Comparison of ENCODE assay signal across 14 cellular contexts in the genomic region with DNA sequence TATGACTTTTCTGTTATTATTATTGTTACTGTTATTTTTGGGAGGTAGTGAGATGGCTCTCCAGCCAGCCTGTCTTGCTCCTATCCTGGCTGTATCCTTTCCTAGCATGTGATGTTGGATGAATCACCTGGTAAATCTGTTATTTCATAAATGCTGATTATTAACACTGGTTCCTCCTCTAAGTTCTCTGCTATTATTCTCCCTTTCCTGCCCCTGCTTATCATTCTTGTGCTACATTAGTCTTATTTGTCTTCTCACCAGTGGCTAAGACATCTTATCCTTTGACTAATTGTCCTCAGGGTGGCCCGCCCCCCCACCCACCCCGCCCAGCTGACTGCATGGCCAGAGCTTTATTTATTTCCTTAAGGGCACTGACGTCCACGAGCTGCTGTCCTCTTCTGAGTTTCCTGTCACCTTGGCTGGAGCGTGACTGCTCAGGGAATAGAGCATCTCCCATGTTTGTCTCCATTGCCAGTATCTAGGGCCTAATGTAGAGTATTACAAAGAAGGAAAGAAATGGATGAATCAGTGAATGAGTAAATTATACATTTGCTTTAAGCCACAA.
DNase-seq lines count a peak whose midpoint lies in the region; ATAC-seq and TF ChIP-seq lines count a peak whose summit lies in the region.
"Had no signal": no experiment of that assay in that cellular context is flagged by ENCODE, and none has a peak within 500 bp of the region (broad histone marks: within the 10 kb centered on the region; RNA-seq: fewer than 3 reads in every experiment).

No MANE protein-coding gene starts in this region.

- ATAC-seq in Panc1 = peak; percentile 42

- in situ Hi-C loops in Panc1 (cut with HindIII; ENCODE audit: low pct_unique_long_range_greater_than_20kb, low sequenced_read_pairs) = no loop called here

- no peaks in the 10 kb centered on the region for H3K27me3 Mint-ChIP-seq in activated CD4-positive, alpha-beta memory T cell treated with anti-CD3 and anti-CD28 coated beads for 36 hours
- H3K27me3 Mint-ChIP-seq in activated CD4-positive, alpha-beta memory T cell treated with anti-CD3 and anti-CD28 coated beads, Interleukin-2, amount 10 ng/mL, durations not matched to agents 7 days and 5 days = no peaks in the 10 kb centered on the region
- H3K27me3 Mint-ChIP-seq in osteocyte (ENCODE audit: unreplicated experiment) (no peaks in the 10 kb centered on the region), mesothelial cell of epicardium (ENCODE audit: low read depth) (no peaks in the 10 kb centered on the region)

- no peaks in the 10 kb centered on the region for H3K9me3 ChIP-seq in Panc1 (ENCODE audit: control insufficient read depth, insufficient read depth, low read depth, low read length)
- H3K9me3 ChIP-seq: ascending aorta had no signal

- H3K36me3 Mint-ChIP-seq in activated CD4-positive, alpha-beta memory T cell treated with anti-CD3 and anti-CD28 coated beads for 36 hours = no peaks in the 10 kb centered on the region
- H3K36me3 Mint-ChIP-seq in activated CD4-positive, alpha-beta memory T cell treated with anti-CD3 and anti-CD28 coated beads, Interleukin-2, amount 10 ng/mL, durations not matched to agents 7 days and 5 days (ENCODE audit: low read depth) = no peaks in the 10 kb centered on the region
- no peaks in the 10 kb centered on the region for H3K36me3 Mint-ChIP-seq in osteocyte (ENCODE audit: unreplicated experiment)
- H3K36me3 Mint-ChIP-seq in mesothelial cell of epicardium = no peaks in the 10 kb centered on the region

- no peak for DNase-seq in activated CD4-positive, alpha-beta memory T cell treated with anti-CD3 and anti-CD28 coated beads for 36 hours
- DNase-seq in activated CD4-positive, alpha-beta memory T cell treated with anti-CD3 and anti-CD28 coated beads, Interleukin-2, amount 10 ng/mL, durations not matched to agents 7 days and 5 days = no peak
- DNase-seq in Panc1 (ENCODE audit: low read depth, low spot score) = no peak
- DNase-seq in epithelial cell of esophagus (ENCODE audit: low read depth) = peak; percentile 81
- no peak for DNase-seq in osteocyte (ENCODE audit: extremely low spot score, unreplicated experiment)
- DNase-seq in NCI-H1694 (lab: John Stamatoyannopoulos, UW) = no peak
- DNase-seq in mesothelial cell of epicardium (ENCODE audit: low spot score in 2 of 2, unreplicated experiment in 2 of 2) = no peak
- no peak for DNase-seq in NCI-H2029 treated with DMSO at 0.1 percent for 48 hours (lab: John Stamatoyannopoulos, UW)
- DNase-seq: erythroblast; kidney; NCI-H187 treated with DMSO at 0.1 percent for 48 hours; occipital lobe; stimulated activated CD4-positive, alpha-beta T cell treated with anti-CD3 and anti-CD28 coated beads, Interleukin-2, amount 100 ng/mL, for 24 hours had no signal

- peaks cover 60% of the 10 kb centered on the region for H3K4me1 Mint-ChIP-seq in activated CD4-positive, alpha-beta memory T cell treated with anti-CD3 and anti-CD28 coated beads for 36 hours (ENCODE audit: low read depth)
- peaks cover 42% of the 10 kb centered on the region for H3K4me1 Mint-ChIP-seq in activated CD4-positive, alpha-beta memory T cell treated with anti-CD3 and anti-CD28 coated beads, Interleukin-2, amount 10 ng/mL, durations not matched to agents 7 days and 5 days
- H3K4me1 Mint-ChIP-seq in osteocyte (ENCODE audit: unreplicated experiment) (peaks cover 62% of the 10 kb centered on the region), mesothelial cell of epicardium (peaks cover 30% of the 10 kb centered on the region)

- POLR2A ChIA-PET in activated CD4-positive, alpha-beta memory T cell treated with anti-CD3 and anti-CD28 coated beads for 36 hours (lab: Charles Lee) = interaction anchor here (2.1 kb wide), 1 partner anchor 110 kb away, joined by 5 read pairs; the partner anchor contains the start of gene KLF6
- POLR2A ChIA-PET in activated CD4-positive, alpha-beta memory T cell treated with anti-CD3 and anti-CD28 coated beads, Interleukin-2, amount 10 ng/mL, durations not matched to agents 7 days and 5 days (lab: Charles Lee) = interaction anchor here (2.0 to 3.3 kb wide), 3 partner anchors 19 to 110 kb away, joined by 4 to 22 read pairs (median 6); partner anchors contain the start of gene KLF6
- POLR2A ChIA-PET in Panc1 (lab: Charles Lee) = interaction anchor here (0.6 kb wide), 2 partner anchors 52 to 110 kb away, joined by 3 to 17 read pairs; no protein-coding TSS in a partner anchor

- H3K9me3 Mint-ChIP-seq in activated CD4-positive, alpha-beta memory T cell treated with anti-CD3 and anti-CD28 coated beads for 36 hours = no peaks in the 10 kb centered on the region
- no peaks in the 10 kb centered on the region for H3K9me3 Mint-ChIP-seq in activated CD4-positive, alpha-beta memory T cell treated with anti-CD3 and anti-CD28 coated beads, Interleukin-2, amount 10 ng/mL, durations not matched to agents 7 days and 5 days
- H3K9me3 Mint-ChIP-seq in osteocyte (ENCODE audit: unreplicated experiment) = no peaks in the 10 kb centered on the region
- no peaks in the 10 kb centered on the region for H3K9me3 Mint-ChIP-seq in mesothelial cell of epicardium

- H3K27ac Mint-ChIP-seq in activated CD4-positive, alpha-beta memory T cell treated with anti-CD3 and anti-CD28 coated beads for 36 hours = peak overlapping the region; percentile 59
- H3K27ac Mint-ChIP-seq in activated CD4-positive, alpha-beta memory T cell treated with anti-CD3 and anti-CD28 coated beads, Interleukin-2, amount 10 ng/mL, durations not matched to agents 7 days and 5 days = no peak overlapping the region
- H3K27ac Mint-ChIP-seq in osteocyte (ENCODE audit: unreplicated experiment) (peak overlapping the region; percentile 86), mesothelial cell of epicardium (no peak overlapping the region)

- no TSS peak for BruUV-seq in Panc1 (replicated peaks; lab: Mats Ljungman, UMichigan)

- intact Hi-C loops in activated CD4-positive, alpha-beta memory T cell treated with anti-CD3 and anti-CD28 coated beads for 36 hours (cut with micrococcal nuclease) = no loop called here
- intact Hi-C loops in Panc1 (cut with micrococcal nuclease; ENCODE audit: unreplicated experiment) = no loop called here

- H3K4me1 ChIP-seq in Panc1 (ENCODE audit: control insufficient read depth, insufficient read depth, low read length) = peaks cover 47% of the 10 kb centered on the region

- H3K4me3 ChIP-seq in Panc1 (ENCODE audit: low read depth in 2 of 2, low read length in 2 of 2) (no peak overlapping the region), epithelial cell of esophagus (ENCODE audit: low read length) (no peak overlapping the region)
- H3K4me3 ChIP-seq: ascending aorta had no signal

- no peaks in the 10 kb centered on the region for H3K36me3 ChIP-seq in Panc1 (ENCODE audit: control insufficient read depth, insufficient read depth, low read length)
- H3K36me3 ChIP-seq: ascending aorta had no signal

- peak overlapping the region; percentile 100 for H3K27ac ChIP-seq in Panc1 (ENCODE audit: low read length)
- H3K27ac ChIP-seq: ascending aorta had no signal

- CTCF ChIA-PET in activated CD4-positive, alpha-beta memory T cell treated with anti-CD3 and anti-CD28 coated beads for 36 hours (lab: Charles Lee) = interaction anchor here (0.6 kb wide), 1 partner anchor 27 kb away, joined by 3 read pairs; no protein-coding TSS in a partner anchor
- CTCF ChIA-PET in activated CD4-positive, alpha-beta memory T cell treated with anti-CD3 and anti-CD28 coated beads, Interleukin-2, amount 10 ng/mL, durations not matched to agents 7 days and 5 days (lab: Charles Lee) = no interaction called here
- CTCF ChIA-PET in Panc1 (lab: Charles Lee) = no interaction called here

- no peak for TF ChIP-seq CTCF in Panc1 (IDR thresholded peaks at IDR 0.05)
- no peak for TF ChIP-seq CTCF in epithelial cell of esophagus (IDR thresholded peaks at IDR 0.05; ENCODE audit: insufficient read depth, low read depth, low read length, missing control alignments)
- no peak for TF ChIP-seq CTCF in osteocyte (IDR thresholded peaks at IDR 0.05)
- no peak for TF ChIP-seq CTCF in mesothelial cell of epicardium (IDR thresholded peaks at IDR 0.05; ENCODE audit: unreplicated experiment)

- H3K27me3 ChIP-seq in Panc1 (ENCODE audit: control insufficient read depth, insufficient read depth, low read length) = no peaks in the 10 kb centered on the region
- H3K27me3 ChIP-seq: ascending aorta had no signal

- H3K4me3 Mint-ChIP-seq in activated CD4-positive, alpha-beta memory T cell treated with anti-CD3 and anti-CD28 coated beads for 36 hours = no peak overlapping the region
- no peak overlapping the region for H3K4me3 Mint-ChIP-seq in activated CD4-positive, alpha-beta memory T cell treated with anti-CD3 and anti-CD28 coated beads, Interleukin-2, amount 10 ng/mL, durations not matched to agents 7 days and 5 days
- no peak overlapping the region for H3K4me3 Mint-ChIP-seq in osteocyte (ENCODE audit: unreplicated experiment)
- no peak overlapping the region for H3K4me3 Mint-ChIP-seq in mesothelial cell of epicardium

Comparison
In these comparisons a context has a peak if more than half of its experiments do, and no peak if none do; other contexts are left out.
1. H3K27ac Mint-ChIP-seq: peak in activated CD4-positive, alpha-beta memory T cell treated with anti-CD3 and anti-CD28 coated beads for 36 hours (single experiment) and osteocyte (single experiment); none in activated CD4-positive, alpha-beta memory T cell treated with anti-CD3 and anti-CD28 coated beads, Interleukin-2, amount 10 ng/mL, durations not matched to agents 7 days and 5 days (single experiment) and mesothelial cell of epicardium (single experiment).